17 cellular contexts compared by ENCODE assay signal in the genomic region with DNA sequence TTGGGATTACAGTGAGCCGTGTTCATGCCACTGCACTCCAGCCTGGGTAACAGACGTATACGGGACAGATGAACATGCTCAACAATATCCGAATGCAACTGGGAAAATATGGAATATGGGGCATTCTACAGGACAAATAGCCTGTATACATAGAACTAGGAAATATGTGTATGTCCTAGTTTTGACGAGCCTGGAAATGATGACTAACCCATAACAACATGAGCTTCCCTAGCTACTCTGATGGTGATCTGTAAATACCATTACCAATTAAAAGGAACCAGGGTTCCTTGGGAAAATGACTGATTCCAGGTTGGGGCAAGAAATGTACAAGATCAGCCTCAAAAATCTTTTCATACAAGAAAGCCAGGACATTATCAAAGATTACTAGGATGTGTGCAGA. TPM values are rescaled to one million over a fixed set of nuclear protein-coding genes. Genes with fewer than 3 reads are reported as not detected.
DNase-seq lines count a peak whose midpoint lies in the region; ATAC-seq, FAIRE-seq and TF ChIP-seq lines count a peak whose summit lies in the region.
"Had no signal": no experiment of that assay in that cellular context is flagged by ENCODE, and none has a peak within 500 bp of the region (broad histone marks: within the 10 kb centered on the region; RNA-seq: fewer than 3 reads in every experiment).

No MANE protein-coding gene starts in this region.

- H3K27me3 ChIP-seq in GM23248 (replicated peaks; ENCODE audit: insufficient read depth) (no peaks in the 10 kb centered on the region), PC-3 (ENCODE audit: low read length) (no peaks in the 10 kb centered on the region), keratinocyte (ENCODE audit: control insufficient read depth, extremely low read depth, insufficient read depth, low read length) (no peaks in the 10 kb centered on the region)
- H3K27me3 ChIP-seq: SJSA1 had no signal

- dilution Hi-C loops in keratinocyte (cut with MboI; ENCODE audit: extremely low pct_ligation_motif_present, low sequenced_read_pairs): no loop called here

- H2AFZ ChIP-seq in GM23248 (no peak overlapping the region), PC-3 (ENCODE audit: low read length) (no peak overlapping the region), keratinocyte (ENCODE audit: control insufficient read depth, low read length) (no peak overlapping the region)

- peaks cover 10% of the 10 kb centered on the region for H3F3A ChIP-seq in GM23248 (ENCODE audit: insufficient read depth)
- no peaks in the 10 kb centered on the region for H3F3A ChIP-seq in PC-3 (ENCODE audit: low read length, unreplicated experiment)

- H3K27ac ChIP-seq in GM23248 (no peak overlapping the region), PC-3 (ENCODE audit: low read length) (no peak overlapping the region), keratinocyte (ENCODE audit: control insufficient read depth, insufficient read depth, low read length) (no peak overlapping the region)
- H3K27ac ChIP-seq: HL-60, SJSA1 had no signal

- no peak overlapping the region for H3K9ac ChIP-seq in GM23248
- no peak overlapping the region for H3K9ac ChIP-seq in PC-3 (ENCODE audit: low read length)
- no peak overlapping the region for H3K9ac ChIP-seq in keratinocyte (ENCODE audit: control insufficient read depth, extremely low read depth, insufficient read depth, low read length)

- BruUV-seq in PC-3 (replicated peaks; lab: Mats Ljungman, UMichigan): no TSS peak

- ATAC-seq in PC-3: peak; percentile 49; the same call in 1 of the 2 replicates
- ATAC-seq in activated CD4-positive, alpha-beta T cell treated with anti-CD3 and anti-CD28 coated beads for 36 hours: no peak

- peaks cover 7% of the 10 kb centered on the region for H3K36me3 Mint-ChIP-seq in activated CD4-positive, alpha-beta T cell treated with anti-CD3 and anti-CD28 coated beads for 36 hours (ENCODE audit: low read depth)
- H3K36me3 Mint-ChIP-seq in activated T-helper 2 cell treated with anti-CD3 and anti-CD28 coated beads, Interferon-gamma antibody, Interleukin-2, Interleukin-4, amounts not matched to agents 10 μg/mL and 5 μg/mL and 100 μg/mL, durations not matched to agents 14 hours and 24 hours and 36 hours (ENCODE audit: low read depth): peaks cover 3% of the 10 kb centered on the region

- no peak overlapping the region for H3K4me3 Mint-ChIP-seq in activated CD4-positive, alpha-beta T cell treated with anti-CD3 and anti-CD28 coated beads for 36 hours
- no peak overlapping the region for H3K4me3 Mint-ChIP-seq in activated T-helper 2 cell treated with anti-CD3 and anti-CD28 coated beads, Interferon-gamma antibody, Interleukin-2, Interleukin-4, amounts not matched to agents 10 μg/mL and 5 μg/mL and 100 μg/mL, durations not matched to agents 14 hours and 24 hours and 36 hours (ENCODE audit: low read depth)
- H3K4me3 Mint-ChIP-seq: CD14-positive monocyte had no signal

- no peaks in the 10 kb centered on the region for H3K9me3 Mint-ChIP-seq in activated CD4-positive, alpha-beta T cell treated with anti-CD3 and anti-CD28 coated beads for 36 hours (ENCODE audit: low read depth)
- no peaks in the 10 kb centered on the region for H3K9me3 Mint-ChIP-seq in activated T-helper 2 cell treated with anti-CD3 and anti-CD28 coated beads, Interferon-gamma antibody, Interleukin-2, Interleukin-4, amounts not matched to agents 10 μg/mL and 5 μg/mL and 100 μg/mL, durations not matched to agents 14 hours and 24 hours and 36 hours
- H3K9me3 Mint-ChIP-seq: CD14-positive monocyte had no signal

- H3K36me3 ChIP-seq in GM23248 (ENCODE audit: low read depth): 0 out of 2 replicates have a peak, but pooled peaks cover 6% of the 10 kb centered on the region
- no peaks in the 10 kb centered on the region for H3K36me3 ChIP-seq in PC-3 (ENCODE audit: low read depth, low read length)
- peaks cover 1 to 4% of the 10 kb centered on the region in 2 experiments for H3K36me3 ChIP-seq in keratinocyte (ENCODE audit: control insufficient read depth in 2 of 2, extremely low read depth in 1 of 2, insufficient read depth in 2 of 2, low read length in 2 of 2)
- H3K36me3 ChIP-seq: HAP-1 had no signal

- no peak overlapping the region for H3K27ac Mint-ChIP-seq in activated CD4-positive, alpha-beta T cell treated with anti-CD3 and anti-CD28 coated beads for 36 hours
- no peak overlapping the region for H3K27ac Mint-ChIP-seq in activated T-helper 2 cell treated with anti-CD3 and anti-CD28 coated beads, Interferon-gamma antibody, Interleukin-2, Interleukin-4, amounts not matched to agents 10 μg/mL and 5 μg/mL and 100 μg/mL, durations not matched to agents 14 hours and 24 hours and 36 hours
- H3K27ac Mint-ChIP-seq: CD14-positive monocyte had no signal

- CTCF ChIA-PET in PC-3 (lab: Charles Lee): interaction anchor here (0.6 kb wide), 1 partner anchor 42 kb away, joined by 3 read pairs; no protein-coding TSS in a partner anchor
- CTCF ChIA-PET in activated CD4-positive, alpha-beta T cell treated with anti-CD3 and anti-CD28 coated beads for 36 hours (lab: Charles Lee): interaction anchor here (1.0 to 2.7 kb wide), 3 partner anchors 21 to 128 kb away, joined by 3 to 8 read pairs (median 7); partner anchors contain the start of gene ARTN

- FAIRE-seq in keratinocyte (lab: Jason Lieb, UNC): peak; percentile 66
- FAIRE-seq: HTR-8/SVneo had no signal

- H3K9me1 ChIP-seq in keratinocyte (ENCODE audit: control insufficient read depth, extremely low read depth, insufficient read depth, low read length): no peaks in the 10 kb centered on the region

- H3K4me1 ChIP-seq in GM23248 (ENCODE audit: insufficient read depth) (peaks cover 14% of the 10 kb centered on the region; the same call in 1 of the 2 replicates), PC-3 (ENCODE audit: insufficient read depth, low read length) (0 out of 2 replicates have a peak, but pooled peaks cover 6% of the 10 kb centered on the region), keratinocyte (ENCODE audit: control insufficient read depth, extremely low read depth, insufficient read depth, low read length) (peaks cover 17% of the 10 kb centered on the region)
- H3K4me1 ChIP-seq: HAP-1 had no signal

- DNase-seq in GM23248: peak; percentile 40
- DNase-seq in PC-3: peak; percentile 32
- peak; percentile 71 for DNase-seq in dermis blood vessel endothelial cell
- no peak for DNase-seq in keratinocyte (ENCODE audit: low read depth, low spot score)
- DNase-seq in NCI-H1092 treated with DMSO at 0.1 percent for 48 hours (lab: John Stamatoyannopoulos, UW): no peak
- DNase-seq in activated CD4-positive, alpha-beta T cell treated with anti-CD3 and anti-CD28 coated beads for 36 hours: no peak
- DNase-seq in activated T-helper 2 cell treated with anti-CD3 and anti-CD28 coated beads, Interferon-gamma antibody, Interleukin-2, Interleukin-4, amounts not matched to agents 10 μg/mL and 5 μg/mL and 100 μg/mL, durations not matched to agents 14 hours and 24 hours and 36 hours (ENCODE audit: low spot score): no peak
- DNase-seq: NCI-H1436 treated with DMSO at 0.1 percent for 48 hours, NCI-H2029 treated with DMSO at 0.1 percent for 48 hours, NCI-H2171 treated with DMSO at 0.1 percent for 48 hours, NCI-H446 treated with DMSO at 0.1 percent for 48 hours, NCI-H774 had no signal

- POLR2A ChIA-PET in PC-3 (lab: Charles Lee; ENCODE audit: unreplicated experiment): no interaction called here
- POLR2A ChIA-PET in activated CD4-positive, alpha-beta T cell treated with anti-CD3 and anti-CD28 coated beads for 36 hours (lab: Charles Lee): no interaction called here

- no peaks in the 10 kb centered on the region for H4K20me1 ChIP-seq in GM23248 (ENCODE audit: insufficient read depth)
- no peaks in the 10 kb centered on the region for H4K20me1 ChIP-seq in PC-3 (ENCODE audit: low read length)
- H4K20me1 ChIP-seq in keratinocyte (ENCODE audit: control insufficient read depth, extremely low read depth, insufficient read depth, low read length): no peaks in the 10 kb centered on the region

- no peak for TF ChIP-seq CTCF in PC-3 (conservative IDR thresholded peaks at IDR 0.05; ENCODE audit: low read depth, low read length)
- TF ChIP-seq CTCF in keratinocyte (optimal IDR thresholded peaks at IDR 0.05 in 1 of 3, IDR thresholded peaks at IDR 0.05 in 1 of 3, conservative IDR thresholded peaks at IDR 0.05 in 1 of 3; ENCODE audit: extremely low read depth in 1 of 3, insufficient read depth in 2 of 3, low read length in 3 of 3): no peak

- H3K4me1 Mint-ChIP-seq in activated CD4-positive, alpha-beta T cell treated with anti-CD3 and anti-CD28 coated beads for 36 hours: no peaks in the 10 kb centered on the region
- no peaks in the 10 kb centered on the region for H3K4me1 Mint-ChIP-seq in activated T-helper 2 cell treated with anti-CD3 and anti-CD28 coated beads, Interferon-gamma antibody, Interleukin-2, Interleukin-4, amounts not matched to agents 10 μg/mL and 5 μg/mL and 100 μg/mL, durations not matched to agents 14 hours and 24 hours and 36 hours (ENCODE audit: low read depth)
- H3K4me1 Mint-ChIP-seq: CD14-positive monocyte had no signal

- intact Hi-C loops in PC-3 (cut with micrococcal nuclease): no loop called here
- intact Hi-C loops in activated CD4-positive, alpha-beta T cell treated with anti-CD3 and anti-CD28 coated beads for 36 hours (cut with DNase I, micrococcal nuclease): no loop called here
- intact Hi-C loops in activated T-helper 2 cell treated with anti-CD3 and anti-CD28 coated beads, Interferon-gamma antibody, Interleukin-2, Interleukin-4, amounts not matched to agents 10 μg/mL and 5 μg/mL and 100 μg/mL, durations not matched to agents 14 hours and 24 hours and 36 hours (cut with micrococcal nuclease): no loop called here

- no peaks in the 10 kb centered on the region for H3K9me3 ChIP-seq in GM23248 (ENCODE audit: low read depth)
- no peaks in the 10 kb centered on the region for H3K9me3 ChIP-seq in PC-3 (ENCODE audit: low read length)
- H3K9me3 ChIP-seq in keratinocyte (ENCODE audit: control insufficient read depth, low read depth, low read length): no peaks in the 10 kb centered on the region
- H3K9me3 ChIP-seq: HAP-1, SJSA1 had no signal

- H3K4me2 ChIP-seq in GM23248 (ENCODE audit: unreplicated experiment) (no peak overlapping the region), PC-3 (ENCODE audit: low read length) (no peak overlapping the region), keratinocyte (ENCODE audit: control insufficient read depth, extremely low read depth, insufficient read depth, low read depth, low read length) (no peak overlapping the region)

- in situ Hi-C loops in GM23248 (cut with MboI): no loop called here

- WGBS in GM23248 (ENCODE audit: low coverage in 1 of 2, low lambda C conversion rate in 2 of 2, missing lambda C conversion rate in 2 of 2), 2 experiments: 89% methylated on average over 5 of the region's 5 CpGs

- H3K4me3 ChIP-seq in GM23248: no peak overlapping the region
- H3K4me3 ChIP-seq in PC-3 (ENCODE audit: low read length): no peak overlapping the region
- no peak overlapping the region for H3K4me3 ChIP-seq in keratinocyte (ENCODE audit: control insufficient read depth in 2 of 3, extremely low read depth in 1 of 3, insufficient read depth in 2 of 3, low read depth in 1 of 3, low read length in 3 of 3)
- H3K4me3 ChIP-seq: HAP-1, SJSA1 had no signal

- H3K9me2 ChIP-seq in GM23248 (ENCODE audit: insufficient read depth) (no peaks in the 10 kb centered on the region), PC-3 (replicated peaks; ENCODE audit: low read length) (no peaks in the 10 kb centered on the region)

- no peaks in the 10 kb centered on the region for H3K79me2 ChIP-seq in GM23248 (ENCODE audit: insufficient read depth)
- H3K79me2 ChIP-seq in PC-3 (ENCODE audit: low read length): no peaks in the 10 kb centered on the region
- no peaks in the 10 kb centered on the region for H3K79me2 ChIP-seq in keratinocyte (ENCODE audit: control insufficient read depth, insufficient read depth, low read length)

- H3K27me3 Mint-ChIP-seq in activated CD4-positive, alpha-beta T cell treated with anti-CD3 and anti-CD28 coated beads for 36 hours: no peaks in the 10 kb centered on the region
- no peaks in the 10 kb centered on the region for H3K27me3 Mint-ChIP-seq in activated T-helper 2 cell treated with anti-CD3 and anti-CD28 coated beads, Interferon-gamma antibody, Interleukin-2, Interleukin-4, amounts not matched to agents 10 μg/mL and 5 μg/mL and 100 μg/mL, durations not matched to agents 14 hours and 24 hours and 36 hours (ENCODE audit: low read depth)

RNA-seq across cellular contexts. Expression of gene ARTN, which starts 42.8 kb away (rescaled TPM):
- 0.11 TPM in 1 of 2 replicates, not detected in the other for total RNA-seq in GM23248 (2014; rRNA removed; shearing (Covaris generic))
- polyA plus RNA-seq in GM23248 (2016; fragmentation: Nextera tagmentation; extraction: Ambion mirVana): not detected in 2 replicates
- 35.5 and 36.0 TPM in 2 replicates for total RNA-seq in PC-3 (2014; rRNA removed)
- total RNA-seq in dermis blood vessel endothelial cell: not detected in 2 replicates
- 27.2 to 49.5 TPM (median 36.0 TPM) in 3 replicates for polyA plus RNA-seq in keratinocyte
- polyA plus RNA-seq in keratinocyte (2011; ENCODE audit: low read depth): 8.9 TPM
- 16.7 and 46.2 TPM in 2 replicates for polyA plus RNA-seq in keratinocyte (2011; cell fraction: cytosol; rRNA removed)
- 106 and 145 TPM in 2 replicates for polyA plus RNA-seq in keratinocyte (2011; cell fraction: nucleus; rRNA removed)
- 37.6 and 101 TPM in 2 replicates for polyA plus RNA-seq in keratinocyte (2012; ENCODE audit: low replicate concordance)
- polyA minus RNA-seq in keratinocyte: 15.1 to 47.6 TPM (median 17.2 TPM) in 3 replicates
- polyA minus RNA-seq in keratinocyte (2011; cell fraction: cytosol; rRNA and poly(A)+ RNA removed): 62.5 TPM
- 36.9 and 48.7 TPM in 2 replicates for polyA minus RNA-seq in keratinocyte (2011; cell fraction: nucleus; rRNA and poly(A)+ RNA removed)
- total RNA-seq in activated CD4-positive, alpha-beta T cell treated with anti-CD3 and anti-CD28 coated beads for 36 hours: under 1 TPM; 0.26 to 0.48 TPM
- 0.21 and 0.39 TPM in 2 replicates for total RNA-seq in activated T-helper 2 cell treated with anti-CD3 and anti-CD28 coated beads, Interferon-gamma antibody, Interleukin-2, Interleukin-4, amounts not matched to agents 10 μg/mL and 5 μg/mL and 100 μg/mL, durations not matched to agents 14 hours and 24 hours and 36 hours
- total RNA-seq: SJSA1 had no signal
- polyA plus RNA-seq: CD14-positive monocyte had no signal

RNA-seq across cellular contexts. Expression of gene IPO13, which starts 55.9 kb away (rescaled TPM):
- 29.4 and 35.8 TPM in 2 replicates for total RNA-seq in GM23248 (2014; rRNA removed; shearing (Covaris generic))
- polyA plus RNA-seq in GM23248 (2016; fragmentation: Nextera tagmentation; extraction: Ambion mirVana): 17.1 and 21.0 TPM in 2 replicates
- total RNA-seq in PC-3 (2014; rRNA removed): 33.7 and 45.4 TPM in 2 replicates
- 14.8 and 17.3 TPM in 2 replicates for total RNA-seq in dermis blood vessel endothelial cell
- polyA plus RNA-seq in keratinocyte: 20.7 to 40.0 TPM (median 35.7 TPM) in 3 replicates
- polyA plus RNA-seq in keratinocyte (2011; ENCODE audit: low read depth): 29.5 TPM
- polyA plus RNA-seq in keratinocyte (2011; cell fraction: cytosol; rRNA removed): 23.3 and 31.4 TPM in 2 replicates
- polyA plus RNA-seq in keratinocyte (2011; cell fraction: nucleus; rRNA removed): 88.6 and 100 TPM in 2 replicates
- polyA plus RNA-seq in keratinocyte (2012; ENCODE audit: low replicate concordance): 28.3 and 31.7 TPM in 2 replicates
- 68.1 to 123 TPM (median 111 TPM) in 3 replicates for polyA minus RNA-seq in keratinocyte
- 58.1 TPM for polyA minus RNA-seq in keratinocyte (2011; cell fraction: cytosol; rRNA and poly(A)+ RNA removed)
- polyA minus RNA-seq in keratinocyte (2011; cell fraction: nucleus; rRNA and poly(A)+ RNA removed): 46.1 and 57.6 TPM in 2 replicates
- 10 to 100 TPM; 10.7 to 12.5 TPM for total RNA-seq in activated CD4-positive, alpha-beta T cell treated with anti-CD3 and anti-CD28 coated beads for 36 hours
- total RNA-seq in activated T-helper 2 cell treated with anti-CD3 and anti-CD28 coated beads, Interferon-gamma antibody, Interleukin-2, Interleukin-4, amounts not matched to agents 10 μg/mL and 5 μg/mL and 100 μg/mL, durations not matched to agents 14 hours and 24 hours and 36 hours: 26.4 and 26.8 TPM in 2 replicates

Comparison
In these comparisons a context has a peak if more than half of its experiments do, and no peak if none do; other contexts are left out.
1. DNase-seq: peak in GM23248 (single experiment), PC-3 (single experiment) and dermis blood vessel endothelial cell (single experiment); none in keratinocyte (single experiment), NCI-H1092 treated with DMSO at 0.1 percent for 48 hours (single experiment), activated CD4-positive, alpha-beta T cell treated with anti-CD3 and anti-CD28 coated beads for 36 hours (single experiment) and activated T-helper 2 cell treated with anti-CD3 and anti-CD28 coated beads, Interferon-gamma antibody, Interleukin-2, Interleukin-4, amounts not matched to agents 10 μg/mL and 5 μg/mL and 100 μg/mL, durations not matched to agents 14 hours and 24 hours and 36 hours (single experiment).
2. RNA of gene ARTN, which starts 42.8 kb away (total RNA-seq): 35.5 to 36.0 TPM in PC-3; 0.26 to 0.48 TPM in activated CD4-positive, alpha-beta T cell treated with anti-CD3 and anti-CD28 coated beads for 36 hours, 0.21 to 0.39 TPM in activated T-helper 2 cell treated with anti-CD3 and anti-CD28 coated beads, Interferon-gamma antibody, Interleukin-2, Interleukin-4, amounts not matched to agents 10 μg/mL and 5 μg/mL and 100 μg/mL, durations not matched to agents 14 hours and 24 hours and 36 hours, 0.11 TPM in GM23248 and not detected in dermis blood vessel endothelial cell; every median in the first group is over 10 times any median in the second.